Comparison of ENCODE assay signal across 12 cellular contexts in the genomic region with DNA sequence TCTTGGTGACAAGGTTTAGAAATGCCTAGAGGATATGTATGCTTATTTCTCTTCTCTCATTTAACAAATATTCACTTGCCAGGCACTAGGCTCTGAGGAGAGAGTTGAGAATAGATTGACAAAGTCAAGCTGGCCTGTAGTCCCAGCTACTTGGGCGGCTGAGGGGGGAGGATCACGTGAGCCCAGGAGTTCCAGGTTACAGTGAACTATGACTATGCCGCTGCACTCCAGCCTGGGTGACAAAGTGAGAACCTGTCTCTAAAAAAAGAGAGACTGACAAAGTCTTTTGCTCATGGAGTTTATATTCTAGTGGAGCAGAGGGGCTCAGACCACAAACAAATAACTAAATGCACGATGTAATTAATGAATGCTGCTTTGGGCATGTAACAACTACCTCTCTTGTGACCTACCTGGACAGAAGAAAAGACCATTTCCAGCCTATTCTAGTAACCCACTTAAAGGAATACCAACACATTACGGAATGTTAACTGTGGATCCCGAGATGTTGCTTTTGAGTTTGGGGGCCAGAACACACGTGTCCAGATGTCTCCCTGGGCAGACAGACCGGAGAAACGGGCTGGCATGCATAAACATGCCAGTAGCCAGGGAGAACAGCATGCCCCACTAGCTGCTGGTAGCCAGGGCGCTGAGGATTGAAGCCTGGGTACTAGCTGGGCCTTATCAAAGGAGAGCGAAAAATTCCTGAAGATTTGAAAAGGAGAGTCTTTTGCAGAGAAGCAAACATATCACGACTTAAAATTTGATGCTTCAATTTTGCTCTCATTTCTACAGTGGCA. TPM values are rescaled to one million over a fixed set of nuclear protein-coding genes. Genes with fewer than 3 reads are reported as not detected.
A peak's percentile ranks its signal among the peaks of the same experiment; 100 is the strongest.
DNase-seq lines count a peak whose midpoint lies in the region; ATAC-seq and TF ChIP-seq lines count a peak whose summit lies in the region.
"Had no signal": no experiment of that assay in that cellular context is flagged by ENCODE, and none has a peak within 500 bp of the region (broad histone marks: within the 10 kb centered on the region; RNA-seq: fewer than 3 reads in every experiment).

No MANE protein-coding gene starts in this region.

- peak overlapping the region; percentile 93 for H3K4me3 ChIP-seq in A673 (ENCODE audit: low read depth, low read length, poor library complexity, severe bottlenecking)
- H3K4me3 ChIP-seq in CD4-positive, alpha-beta memory T cell (ENCODE audit: low read length in 2 of 2): no peak overlapping the region
- H3K4me3 ChIP-seq: HAP-1 had no signal

- intact Hi-C loops in A673 (cut with micrococcal nuclease; ENCODE audit: unreplicated experiment): no loop called here
- intact Hi-C loops in CD4-positive, alpha-beta memory T cell (cut with micrococcal nuclease): no loop called here

- no peaks in the 10 kb centered on the region for H3K27me3 ChIP-seq in A673 (replicated peaks; ENCODE audit: insufficient read depth, low read depth, low read length, poor library complexity)
- H3K27me3 ChIP-seq in CD4-positive, alpha-beta memory T cell (ENCODE audit: insufficient read depth, low read length): no peaks in the 10 kb centered on the region

- H3K4me3 Mint-ChIP-seq in HFFc6: 0 out of 2 replicates have a peak overlapping the region, but pooled peaks have one; percentile 89
- H3K4me3 Mint-ChIP-seq in chondrocyte (ENCODE audit: unreplicated experiment): no peak overlapping the region
- peak overlapping the region; percentile 83 for H3K4me3 Mint-ChIP-seq in nephron progenitor cell
- H3K4me3 Mint-ChIP-seq in CD4-positive, alpha-beta memory T cell: peak overlapping the region in 3 of 8 donors; percentile 14 to 90 (median 67)

- DNase-seq in A673 (ENCODE audit: low spot score): no peak
- no peak for DNase-seq in HFFc6
- no peak for DNase-seq in chondrocyte (ENCODE audit: low spot score)
- no peak for DNase-seq in nephron progenitor cell
- no peak for DNase-seq in NAMALWA (ENCODE audit: low spot score)
- no peak for DNase-seq in CD4-positive, alpha-beta memory T cell
- DNase-seq: NCI-H146; NCI-H748 treated with DMSO at 0.1 percent for 48 hours; stimulated activated CD8-positive, alpha-beta memory T cell treated with anti-CD3 and anti-CD28 coated beads, Interleukin-4, amount 100 ng/mL, for 48 hours had no signal

- POLR2A ChIA-PET in A673 (lab: Charles Lee; ENCODE audit: low non-redundant PET): interaction anchor here (0.6 kb wide), 2 partner anchors 20 to 130 kb away, joined by 7 to 10 read pairs; no protein-coding TSS in a partner anchor
- POLR2A ChIA-PET in CD4-positive, alpha-beta memory T cell (lab: Charles Lee; ENCODE audit: partially characterized antibody): no interaction called here

- peaks cover 2% of the 10 kb centered on the region; the same call in 1 of the 2 replicates for H3K27me3 Mint-ChIP-seq in HFFc6 (ENCODE audit: insufficient read depth)
- no peaks in the 10 kb centered on the region for H3K27me3 Mint-ChIP-seq in chondrocyte (ENCODE audit: low read depth)
- no peaks in the 10 kb centered on the region for H3K27me3 Mint-ChIP-seq in nephron progenitor cell (ENCODE audit: low read depth, poor library complexity)
- H3K27me3 Mint-ChIP-seq in CD4-positive, alpha-beta memory T cell: no peaks in the 10 kb centered on the region

- no TSS peak for BruUV-seq in A673 (replicated peaks; lab: Mats Ljungman, UMichigan)

- no peaks in the 10 kb centered on the region for H3K9me3 ChIP-seq in A673 (ENCODE audit: low read depth, low read length, poor library complexity, severe bottlenecking)
- H3K9me3 ChIP-seq in CD4-positive, alpha-beta memory T cell (ENCODE audit: control insufficient read depth in 1 of 2, low read length in 2 of 2): no peaks in the 10 kb centered on the region
- H3K9me3 ChIP-seq: HAP-1 had no signal

- H3K36me3 Mint-ChIP-seq in HFFc6 (ENCODE audit: low read depth) (peaks cover 18% of the 10 kb centered on the region), chondrocyte (ENCODE audit: low read depth) (no peaks in the 10 kb centered on the region), nephron progenitor cell (ENCODE audit: low read depth) (peaks cover 23% of the 10 kb centered on the region)
- peaks cover 0 to 6% of the 10 kb centered on the region in 2 donors for H3K36me3 Mint-ChIP-seq in CD4-positive, alpha-beta memory T cell

- H3K9me3 Mint-ChIP-seq in HFFc6: no peaks in the 10 kb centered on the region
- no peaks in the 10 kb centered on the region for H3K9me3 Mint-ChIP-seq in chondrocyte (ENCODE audit: low read depth)
- H3K9me3 Mint-ChIP-seq in nephron progenitor cell: no peaks in the 10 kb centered on the region
- peaks cover 0 to 3% (median 0%) of the 10 kb centered on the region in 8 donors for H3K9me3 Mint-ChIP-seq in CD4-positive, alpha-beta memory T cell

- peaks cover 38% of the 10 kb centered on the region for H3K4me1 Mint-ChIP-seq in HFFc6 (ENCODE audit: low read depth)
- peaks cover 35% of the 10 kb centered on the region for H3K4me1 Mint-ChIP-seq in chondrocyte (ENCODE audit: low read depth)
- peaks cover 42% of the 10 kb centered on the region for H3K4me1 Mint-ChIP-seq in nephron progenitor cell
- H3K4me1 Mint-ChIP-seq in CD4-positive, alpha-beta memory T cell: peaks cover 16 to 33% (median 22%) of the 10 kb centered on the region in 4 donors

- no peaks in the 10 kb centered on the region for H3K36me3 ChIP-seq in A673 (ENCODE audit: insufficient read depth, low read length, poor library complexity, severe bottlenecking)
- H3K36me3 ChIP-seq in CD4-positive, alpha-beta memory T cell (ENCODE audit: insufficient read depth, low read length): no peaks in the 10 kb centered on the region
- H3K36me3 ChIP-seq: HAP-1 had no signal

- H3K4me1 ChIP-seq in A673 (ENCODE audit: insufficient read depth, low read length, poor library complexity, severe bottlenecking): peaks cover 44% of the 10 kb centered on the region
- H3K4me1 ChIP-seq in CD4-positive, alpha-beta memory T cell (ENCODE audit: insufficient read depth, low read length): peaks cover 16% of the 10 kb centered on the region

- peak overlapping the region; percentile 52 for H3K27ac ChIP-seq in A673 (ENCODE audit: low read depth, low read length, poor library complexity, severe bottlenecking)
- no peak overlapping the region for H3K27ac ChIP-seq in CD4-positive, alpha-beta memory T cell (ENCODE audit: low read depth, low read length)

- CTCF ChIA-PET in A673 (lab: Charles Lee): no interaction called here
- CTCF ChIA-PET in CD4-positive, alpha-beta memory T cell (lab: Charles Lee; ENCODE audit: partially characterized antibody): interaction anchor here (1.2 to 1.4 kb wide), 3 partner anchors 17 to 60 kb away, joined by 3 read pairs; no protein-coding TSS in a partner anchor

- H3K27ac Mint-ChIP-seq in HFFc6: peak overlapping the region; percentile 13; the same call in 1 of the 2 replicates
- H3K27ac Mint-ChIP-seq in chondrocyte (ENCODE audit: unreplicated experiment): peak overlapping the region; percentile 10
- H3K27ac Mint-ChIP-seq in nephron progenitor cell: peak overlapping the region; percentile 69
- peak overlapping the region in 2 of 7 donors; percentile 7 to 60 for H3K27ac Mint-ChIP-seq in CD4-positive, alpha-beta memory T cell

- ATAC-seq in HG02610 (IDR thresholded peaks at IDR 0.05; ENCODE audit: unreplicated experiment) (no peak), HG03039 (IDR thresholded peaks at IDR 0.05; ENCODE audit: unreplicated experiment) (no peak)

- TF ChIP-seq CTCF in A673 (conservative IDR thresholded peaks at IDR 0.05; ENCODE audit: low read depth, low read length): no peak
- TF ChIP-seq CTCF in HFFc6 (IDR thresholded peaks at IDR 0.05): no peak
- TF ChIP-seq CTCF in chondrocyte (IDR thresholded peaks at IDR 0.05): no peak
- no peak for TF ChIP-seq CTCF in nephron progenitor cell (IDR thresholded peaks at IDR 0.05)

RNA-seq across cellular contexts. Expression of gene BMPR1A, which starts 2.6 kb away (rescaled TPM):
- 112 and 136 TPM in 2 replicates for total RNA-seq in A673 (2021)
- 10 to 100 TPM; 41.9 to 50.5 (median 46.6) TPM for total RNA-seq in HFFc6 (2021; fragmentation: NEBNext Ultra II Directional; extraction: Animal tissue kit (Norgen Biotek cat#: 25700))
- 67.2 to 79.7 TPM (median 74.2 TPM) in 3 replicates for total RNA-seq in chondrocyte
- total RNA-seq in CD4-positive, alpha-beta memory T cell: 10 to 100 TPM; 15.5 to 21.0 TPM
- 1 to 10 TPM; 4.7 to 5.2 TPM for polyA plus RNA-seq in CD4-positive, alpha-beta memory T cell
